ENCODE assay signal across 8 cellular contexts in the genomic region with DNA sequence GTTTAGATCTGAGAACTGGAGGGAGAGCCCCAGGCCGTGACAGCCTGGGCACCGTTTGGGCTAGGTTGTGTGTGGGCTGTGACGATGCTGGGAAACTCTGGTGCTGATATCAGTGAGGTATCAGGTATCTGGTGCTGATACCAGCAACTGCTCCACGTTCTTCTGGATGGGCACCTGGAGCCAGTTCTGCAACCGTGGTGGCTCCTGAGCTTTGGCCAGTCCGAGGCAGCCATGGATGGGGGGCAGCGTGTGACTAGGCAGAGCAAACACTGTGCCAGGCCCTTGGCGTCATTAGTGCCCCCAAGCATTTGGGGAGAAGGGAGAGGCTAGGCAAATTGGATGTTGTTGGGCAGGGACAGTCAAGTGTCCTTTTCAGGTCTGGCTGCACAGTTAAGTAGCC. TPM values are rescaled to one million over a fixed set of nuclear protein-coding genes. Genes with fewer than 3 reads are reported as not detected.
DNase-seq lines count a peak whose midpoint lies in the region; ATAC-seq and TF ChIP-seq lines count a peak whose summit lies in the region.

No MANE protein-coding gene starts in this region.

- 71% methylated on average over 3 of the region's 8 CpGs for WGBS in right lobe of liver (ENCODE audit: insufficient coverage, low coverage, low lambda C conversion rate, missing lambda C conversion rate)

- no peaks in the 10 kb centered on the region for H3K27me3 Mint-ChIP-seq in activated naive CD4-positive, alpha-beta T cell treated with anti-CD3 and anti-CD28 coated beads for 36 hours (ENCODE audit: low read depth)
- no peaks in the 10 kb centered on the region for H3K27me3 Mint-ChIP-seq in type B pancreatic cell

- peak; percentile 20 for DNase-seq in activated naive CD4-positive, alpha-beta T cell treated with anti-CD3 and anti-CD28 coated beads for 36 hours
- DNase-seq in activated naive CD4-positive, alpha-beta T cell (lab: John Stamatoyannopoulos, UW) = no peak
- DNase-seq in adipocyte (ENCODE audit: low read depth) (no peak), right lobe of liver (no peak), type B pancreatic cell (ENCODE audit: extremely low spot score, unreplicated experiment) (no peak), GM03348 (ENCODE audit: low spot score) (no peak)

- H3K36me3 Mint-ChIP-seq in activated naive CD4-positive, alpha-beta T cell treated with anti-CD3 and anti-CD28 coated beads for 36 hours (ENCODE audit: low read depth) = peaks cover 8% of the 10 kb centered on the region
- no peaks in the 10 kb centered on the region for H3K36me3 Mint-ChIP-seq in type B pancreatic cell

- H3K36me3 ChIP-seq in adipocyte (ENCODE audit: control insufficient read depth, insufficient read depth, low read length, severe bottlenecking) = no peaks in the 10 kb centered on the region
- no peaks in the 10 kb centered on the region for H3K36me3 ChIP-seq in right lobe of liver

- no peak for ATAC-seq in right lobe of liver
- ATAC-seq in HG03196 (IDR thresholded peaks at IDR 0.05; ENCODE audit: unreplicated experiment) = no peak
- no peak for ATAC-seq in GM18867 (IDR thresholded peaks at IDR 0.05; ENCODE audit: unreplicated experiment)

- intact Hi-C loops in activated naive CD4-positive, alpha-beta T cell treated with anti-CD3 and anti-CD28 coated beads for 36 hours (cut with micrococcal nuclease) = loop anchor here (1.0 to 10.0 kb wide), 7 partner anchors 27 to 691 kb away; partner anchors contain the start of genes PDIA4, ZNF425 and ZNF862
- intact Hi-C loops in right lobe of liver (cut with DNase I) = no loop called here

- H3K9me3 Mint-ChIP-seq in activated naive CD4-positive, alpha-beta T cell treated with anti-CD3 and anti-CD28 coated beads for 36 hours = peaks cover 15% of the 10 kb centered on the region
- H3K9me3 Mint-ChIP-seq in type B pancreatic cell = peaks cover 12% of the 10 kb centered on the region

- peak overlapping the region; percentile 81 for H3K4me3 ChIP-seq in adipocyte (ENCODE audit: low read length)
- H3K4me3 ChIP-seq in right lobe of liver = peak overlapping the region; percentile 54 to 74 (median 54)

- H3K27me3 ChIP-seq in adipocyte (replicated peaks; ENCODE audit: control insufficient read depth, insufficient read depth, low read length) (no peaks in the 10 kb centered on the region), right lobe of liver (no peaks in the 10 kb centered on the region)

- CTCF ChIA-PET in activated naive CD4-positive, alpha-beta T cell treated with anti-CD3 and anti-CD28 coated beads for 36 hours (lab: Charles Lee) = interaction anchor here (0.9 to 1.1 kb wide), 3 partner anchors 27 to 53 kb away, joined by 3 read pairs; no protein-coding TSS in a partner anchor

- peak overlapping the region; percentile 73 for H3K4me3 Mint-ChIP-seq in activated naive CD4-positive, alpha-beta T cell treated with anti-CD3 and anti-CD28 coated beads for 36 hours
- H3K4me3 Mint-ChIP-seq in type B pancreatic cell = peak overlapping the region; percentile 96

- H3K4me1 ChIP-seq in adipocyte (ENCODE audit: control insufficient read depth, insufficient read depth, low read length) (peaks cover 20% of the 10 kb centered on the region), right lobe of liver (peaks cover 0 to 14% (median 0%) of the 10 kb centered on the region in 4 donors)

- peak overlapping the region; percentile 57 for H3K27ac Mint-ChIP-seq in activated naive CD4-positive, alpha-beta T cell treated with anti-CD3 and anti-CD28 coated beads for 36 hours
- H3K27ac Mint-ChIP-seq in type B pancreatic cell = peak overlapping the region; percentile 81

- peak overlapping the region; percentile 83 for H3K9ac ChIP-seq in adipocyte (ENCODE audit: low read length)

- peaks cover 17% of the 10 kb centered on the region for H3K4me1 Mint-ChIP-seq in activated naive CD4-positive, alpha-beta T cell treated with anti-CD3 and anti-CD28 coated beads for 36 hours (ENCODE audit: low read depth)
- peaks cover 27% of the 10 kb centered on the region for H3K4me1 Mint-ChIP-seq in type B pancreatic cell (ENCODE audit: unreplicated experiment)

- H3K9me3 ChIP-seq in adipocyte (ENCODE audit: control insufficient read depth, low read length) (peaks cover 16% of the 10 kb centered on the region), right lobe of liver (peaks cover 0 to 4% (median 0%) of the 10 kb centered on the region in 4 donors)

- no peak for TF ChIP-seq POLR2A in right lobe of liver (IDR thresholded peaks at IDR 0.05)

- peak overlapping the region in 1 of 3 donors; percentile 18 for H3K27ac ChIP-seq in right lobe of liver

- no peak for TF ChIP-seq CTCF in right lobe of liver (IDR thresholded peaks at IDR 0.05)
- TF ChIP-seq CTCF in type B pancreatic cell (conservative IDR thresholded peaks at IDR 0.05) = no peak

RNA-seq across cellular contexts. Expression of gene ZNF467, which starts 57.9 kb away (rescaled TPM):
- under 1 TPM; 0.47 to 0.93 TPM for total RNA-seq in activated naive CD4-positive, alpha-beta T cell treated with anti-CD3 and anti-CD28 coated beads for 36 hours
- 10 to 100 TPM in 1 of 6 experiments, 1 to 10 TPM in 5; 3.6 to 14.6 (median 5.8) TPM for total RNA-seq in right lobe of liver
- total RNA-seq in type B pancreatic cell (ENCODE audit: low replicate concordance) = 16.7 and 17.6 TPM in 2 replicates
